In the genomic region with DNA sequence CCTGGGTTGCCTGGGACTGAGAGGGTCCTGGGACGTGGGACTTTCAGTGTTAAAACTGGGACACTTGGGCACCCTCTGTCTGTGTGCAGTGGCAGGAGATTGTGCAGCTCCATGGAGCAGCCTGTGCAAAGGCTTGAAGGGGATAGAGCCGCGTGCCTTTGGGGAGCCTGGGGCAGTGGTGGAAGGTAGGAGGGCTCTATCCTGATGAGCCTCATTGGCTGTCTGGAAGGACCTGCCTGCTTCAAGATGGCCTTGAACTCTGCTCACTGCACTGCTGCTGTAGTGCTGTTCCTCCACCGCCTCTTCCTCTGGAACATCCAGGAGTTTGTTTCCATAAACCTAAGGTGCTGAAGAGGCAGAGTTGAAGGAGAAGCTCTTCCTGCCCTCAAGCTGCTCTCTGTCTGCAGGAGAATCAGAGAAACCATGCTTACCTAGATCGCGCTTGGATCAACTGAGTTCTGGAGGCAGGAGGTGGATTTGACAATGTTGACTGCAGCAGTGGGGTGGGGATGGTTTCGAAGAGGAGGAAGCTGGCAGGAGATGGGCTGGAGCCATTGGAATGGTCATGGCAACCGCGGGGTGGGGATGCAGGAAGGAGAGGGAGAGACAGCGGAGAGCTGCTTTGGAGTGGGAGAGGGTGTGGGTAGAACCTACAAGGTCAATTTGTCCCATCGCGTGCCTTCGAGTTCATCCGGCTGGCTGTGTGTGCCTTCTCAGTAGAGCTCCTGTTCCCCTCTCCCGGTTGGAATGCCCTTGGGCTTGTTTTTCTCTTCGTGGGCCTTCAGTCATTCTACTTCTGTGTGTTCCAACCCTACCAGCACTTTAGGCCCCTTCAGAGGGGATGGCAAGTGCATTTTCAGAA, we compare ENCODE assay signal across 1 cellular context.
A peak's percentile ranks its signal among the peaks of the same experiment; 100 is the strongest.
TF ChIP-seq lines count a peak whose summit lies in the region.

No MANE protein-coding gene starts in this region.

TF ChIP-seq in HepG2, 621 proteins besides CTCF, POLR2A, EP300 and RAD21 (continued from another document and continues in another):
- TF ChIP-seq, protein P1, sequence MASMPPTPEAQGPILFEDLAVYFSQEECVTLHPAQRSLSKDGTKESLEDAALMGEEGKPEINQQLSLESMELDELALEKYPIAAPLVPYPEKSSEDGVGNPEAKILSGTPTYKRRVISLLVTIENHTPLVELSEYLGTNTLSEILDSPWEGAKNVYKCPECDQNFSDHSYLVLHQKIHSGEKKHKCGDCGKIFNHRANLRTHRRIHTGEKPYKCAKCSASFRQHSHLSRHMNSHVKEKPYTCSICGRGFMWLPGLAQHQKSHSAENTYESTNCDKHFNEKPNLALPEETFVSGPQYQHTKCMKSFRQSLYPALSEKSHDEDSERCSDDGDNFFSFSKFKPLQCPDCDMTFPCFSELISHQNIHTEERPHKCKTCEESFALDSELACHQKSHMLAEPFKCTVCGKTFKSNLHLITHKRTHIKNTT (CRISPR knock-in tag; IDR thresholded peaks at IDR 0.05) = no peak
- no peak for TF ChIP-seq ZBTB1 (CRISPR knock-in tag; IDR thresholded peaks at IDR 0.05; ENCODE audit: borderline replicate concordance)
- no peak for TF ChIP-seq ZNF720 (CRISPR knock-in tag; IDR thresholded peaks at IDR 0.05)
- no peak for TF ChIP-seq ZNF7 (CRISPR knock-in tag; IDR thresholded peaks at IDR 0.05)
- no peak for TF ChIP-seq HOXA5 (CRISPR knock-in tag; IDR thresholded peaks at IDR 0.05)
- no peak for TF ChIP-seq ZNF331 (CRISPR knock-in tag; IDR thresholded peaks at IDR 0.05)
- no peak for TF ChIP-seq ZNF232 (CRISPR knock-in tag; IDR thresholded peaks at IDR 0.05; ENCODE audit: borderline replicate concordance)
- TF ChIP-seq NR2F1 (CRISPR knock-in tag; IDR thresholded peaks at IDR 0.05) = no peak
- TF ChIP-seq BCL6 (CRISPR knock-in tag; IDR thresholded peaks at IDR 0.05) = no peak
- TF ChIP-seq YY1 (IDR thresholded peaks at IDR 0.05; ENCODE audit: insufficient read depth, insufficient replicate concordance, low read depth, low read length) = no peak
- no peak for TF ChIP-seq FOSL1 (CRISPR knock-in tag; IDR thresholded peaks at IDR 0.05; ENCODE audit: borderline replicate concordance)
- TF ChIP-seq NCOA5 (CRISPR knock-in tag; IDR thresholded peaks at IDR 0.05) = no peak
- TF ChIP-seq ETV5 (CRISPR knock-in tag; IDR thresholded peaks at IDR 0.05; ENCODE audit: borderline replicate concordance) = no peak
- TF ChIP-seq, protein P2, sequence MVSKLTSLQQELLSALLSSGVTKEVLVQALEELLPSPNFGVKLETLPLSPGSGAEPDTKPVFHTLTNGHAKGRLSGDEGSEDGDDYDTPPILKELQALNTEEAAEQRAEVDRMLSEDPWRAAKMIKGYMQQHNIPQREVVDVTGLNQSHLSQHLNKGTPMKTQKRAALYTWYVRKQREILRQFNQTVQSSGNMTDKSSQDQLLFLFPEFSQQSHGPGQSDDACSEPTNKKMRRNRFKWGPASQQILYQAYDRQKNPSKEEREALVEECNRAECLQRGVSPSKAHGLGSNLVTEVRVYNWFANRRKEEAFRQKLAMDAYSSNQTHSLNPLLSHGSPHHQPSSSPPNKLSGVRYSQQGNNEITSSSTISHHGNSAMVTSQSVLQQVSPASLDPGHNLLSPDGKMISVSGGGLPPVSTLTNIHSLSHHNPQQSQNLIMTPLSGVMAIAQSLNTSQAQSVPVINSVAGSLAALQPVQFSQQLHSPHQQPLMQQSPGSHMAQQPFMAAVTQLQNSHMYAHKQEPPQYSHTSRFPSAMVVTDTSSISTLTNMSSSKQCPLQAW (CRISPR knock-in tag; IDR thresholded peaks at IDR 0.05) = peak; percentile 69; the same call in 1 of the 2 replicates
- TF ChIP-seq HES4 (CRISPR knock-in tag; IDR thresholded peaks at IDR 0.05; ENCODE audit: borderline replicate concordance) = no peak
- TF ChIP-seq, protein P3, sequence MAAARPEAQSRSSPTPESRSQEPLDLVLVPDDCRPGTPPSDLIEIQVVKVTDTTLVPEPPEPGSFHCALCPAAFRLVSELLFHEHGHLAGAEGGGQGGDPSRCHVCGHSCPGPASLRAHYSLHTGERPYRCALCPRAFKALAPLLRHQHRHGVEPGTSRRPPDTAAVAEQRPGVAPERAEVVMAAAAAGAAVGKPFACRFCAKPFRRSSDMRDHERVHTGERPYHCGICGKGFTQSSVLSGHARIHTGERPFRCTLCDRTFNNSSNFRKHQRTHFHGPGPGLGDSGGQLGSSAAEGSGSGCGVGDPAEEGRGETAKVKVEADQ (CRISPR knock-in tag; IDR thresholded peaks at IDR 0.05; ENCODE audit: borderline replicate concordance) = no peak
- TF ChIP-seq MLXIP (CRISPR knock-in tag; IDR thresholded peaks at IDR 0.05; ENCODE audit: borderline replicate concordance) = no peak
- TF ChIP-seq HMG20B (CRISPR knock-in tag; conservative IDR thresholded peaks at IDR 0.05) = no peak; the same call in 1 of the 2 replicates
- no peak for TF ChIP-seq IKZF4 (CRISPR knock-in tag; IDR thresholded peaks at IDR 0.05; ENCODE audit: borderline replicate concordance, low read depth, not compliant biosample characterization)
- TF ChIP-seq, protein P4, sequence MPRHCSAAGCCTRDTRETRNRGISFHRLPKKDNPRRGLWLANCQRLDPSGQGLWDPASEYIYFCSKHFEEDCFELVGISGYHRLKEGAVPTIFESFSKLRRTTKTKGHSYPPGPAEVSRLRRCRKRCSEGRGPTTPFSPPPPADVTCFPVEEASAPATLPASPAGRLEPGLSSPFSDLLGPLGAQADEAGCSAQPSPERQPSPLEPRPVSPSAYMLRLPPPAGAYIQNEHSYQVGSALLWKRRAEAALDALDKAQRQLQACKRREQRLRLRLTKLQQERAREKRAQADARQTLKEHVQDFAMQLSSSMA (CRISPR knock-in tag; IDR thresholded peaks at IDR 0.05) = no peak
- TF ChIP-seq LRRFIP1 (CRISPR knock-in tag; conservative IDR thresholded peaks at IDR 0.05) = no peak; the same call in 1 of the 2 replicates
- TF ChIP-seq KLF16 (CRISPR knock-in tag; IDR thresholded peaks at IDR 0.05) = no peak
- TF ChIP-seq PCBP2 (optimal IDR thresholded peaks at IDR 0.05; ENCODE audit: low read depth, low read length, poor library complexity, severe bottlenecking) = no peak
- TF ChIP-seq, protein P5, sequence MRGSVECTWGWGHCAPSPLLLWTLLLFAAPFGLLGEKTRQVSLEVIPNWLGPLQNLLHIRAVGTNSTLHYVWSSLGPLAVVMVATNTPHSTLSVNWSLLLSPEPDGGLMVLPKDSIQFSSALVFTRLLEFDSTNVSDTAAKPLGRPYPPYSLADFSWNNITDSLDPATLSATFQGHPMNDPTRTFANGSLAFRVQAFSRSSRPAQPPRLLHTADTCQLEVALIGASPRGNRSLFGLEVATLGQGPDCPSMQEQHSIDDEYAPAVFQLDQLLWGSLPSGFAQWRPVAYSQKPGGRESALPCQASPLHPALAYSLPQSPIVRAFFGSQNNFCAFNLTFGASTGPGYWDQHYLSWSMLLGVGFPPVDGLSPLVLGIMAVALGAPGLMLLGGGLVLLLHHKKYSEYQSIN (CRISPR knock-in tag; IDR thresholded peaks at IDR 0.05; ENCODE audit: borderline replicate concordance) = no peak
- no peak for TF ChIP-seq CSRNP2 (CRISPR knock-in tag; conservative IDR thresholded peaks at IDR 0.05; ENCODE audit: low read depth)
- TF ChIP-seq ZNF326 (CRISPR knock-in tag; IDR thresholded peaks at IDR 0.05; ENCODE audit: borderline replicate concordance) = no peak
- no peak for TF ChIP-seq ZNF333 (CRISPR knock-in tag; IDR thresholded peaks at IDR 0.05; ENCODE audit: borderline replicate concordance)
- no peak for TF ChIP-seq GRHL1 (CRISPR knock-in tag; conservative IDR thresholded peaks at IDR 0.05)
- no peak for TF ChIP-seq KDM6A (CRISPR knock-in tag; IDR thresholded peaks at IDR 0.05; ENCODE audit: low read depth)
- TF ChIP-seq CCAR2 (optimal IDR thresholded peaks at IDR 0.05; ENCODE audit: low read depth, low read length) = no peak
- no peak for TF ChIP-seq ZNF253 (CRISPR knock-in tag; IDR thresholded peaks at IDR 0.05; ENCODE audit: borderline replicate concordance)
- TF ChIP-seq, protein P6, sequence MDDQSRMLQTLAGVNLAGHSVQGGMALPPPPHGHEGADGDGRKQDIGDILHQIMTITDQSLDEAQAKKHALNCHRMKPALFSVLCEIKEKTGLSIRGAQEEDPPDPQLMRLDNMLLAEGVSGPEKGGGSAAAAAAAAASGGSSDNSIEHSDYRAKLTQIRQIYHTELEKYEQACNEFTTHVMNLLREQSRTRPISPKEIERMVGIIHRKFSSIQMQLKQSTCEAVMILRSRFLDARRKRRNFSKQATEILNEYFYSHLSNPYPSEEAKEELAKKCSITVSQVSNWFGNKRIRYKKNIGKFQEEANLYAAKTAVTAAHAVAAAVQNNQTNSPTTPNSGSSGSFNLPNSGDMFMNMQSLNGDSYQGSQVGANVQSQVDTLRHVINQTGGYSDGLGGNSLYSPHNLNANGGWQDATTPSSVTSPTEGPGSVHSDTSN (CRISPR knock-in tag; IDR thresholded peaks at IDR 0.05; ENCODE audit: borderline replicate concordance) = no peak
- TF ChIP-seq KLF9 (CRISPR knock-in tag; IDR thresholded peaks at IDR 0.05; ENCODE audit: low read depth) = no peak
- no peak for TF ChIP-seq HOMEZ (CRISPR knock-in tag; IDR thresholded peaks at IDR 0.05; ENCODE audit: low read depth)
- no peak for TF ChIP-seq ZNF776 (CRISPR knock-in tag; IDR thresholded peaks at IDR 0.05)
- peak; percentile 38; the same call in 1 of the 2 replicates for TF ChIP-seq RXRB (CRISPR knock-in tag; IDR thresholded peaks at IDR 0.05; ENCODE audit: borderline replicate concordance)
- TF ChIP-seq SSRP1 (CRISPR knock-in tag; IDR thresholded peaks at IDR 0.05) = no peak
- TF ChIP-seq HOXD1 (CRISPR knock-in tag; IDR thresholded peaks at IDR 0.05) = no peak
